Comparison of ENCODE assay signal across 9 cellular contexts in the genomic region with DNA sequence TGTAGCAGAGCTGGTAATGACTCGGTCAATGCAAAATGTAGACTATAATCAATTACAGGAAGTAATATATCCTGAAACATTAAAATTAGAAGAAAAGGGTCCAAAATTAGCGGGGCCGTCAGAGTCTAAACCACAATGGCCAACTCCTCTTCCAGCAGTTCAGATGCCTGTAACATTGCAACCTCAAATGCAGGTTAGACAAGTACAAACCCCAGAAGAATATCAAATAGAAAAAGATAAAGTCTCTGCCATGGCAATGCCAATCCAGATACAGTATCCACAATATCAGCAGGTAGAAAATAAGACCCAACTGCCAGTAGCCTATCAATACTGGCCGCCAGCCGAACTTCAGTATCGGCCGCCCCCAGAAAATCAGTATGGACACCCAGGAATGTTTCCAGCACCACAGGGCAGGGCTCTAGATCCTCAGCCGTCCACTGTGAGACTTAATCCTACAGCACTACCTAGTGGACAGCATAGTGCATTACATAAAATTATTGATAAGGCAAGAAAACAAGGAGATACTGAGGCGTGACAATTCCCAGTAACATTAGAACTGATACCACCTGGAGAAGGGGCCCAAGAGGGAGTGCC.
DNase-seq lines count a peak whose midpoint lies in the region; ATAC-seq and TF ChIP-seq lines count a peak whose summit lies in the region.
"Had no signal": no experiment of that assay in that cellular context is flagged by ENCODE, and none has a peak within 500 bp of the region (broad histone marks: within the 10 kb centered on the region; RNA-seq: fewer than 3 reads in every experiment).

No MANE protein-coding gene starts in this region.

- DNase-seq in Caki2 (ENCODE audit: low read depth) (peak; percentile 53), H7 (peak; percentile 46), NCI-H774 (lab: John Stamatoyannopoulos, UW) (peak; percentile 57), breast epithelium (ENCODE audit: low spot score in 2 of 2) (no peak), lung microvascular endothelial cell (ENCODE audit: low read depth in 2 of 2) (peak; percentile 61 to 69), GOT3 (lab: John Stamatoyannopoulos, UW) (no peak), NCI-H187 treated with DMSO at 0.1 percent for 48 hours (lab: John Stamatoyannopoulos, UW) (no peak)

- H3K4me1 ChIP-seq in breast epithelium, result no peaks in the 10 kb centered on the region

- intact Hi-C loops in breast epithelium (cut with DNase I; ENCODE audit: low total_unique reads), result no loop called here

- H3K27me3 ChIP-seq in H7 (ENCODE audit: control insufficient read depth, insufficient read depth, low read length) (no peaks in the 10 kb centered on the region), breast epithelium (peaks cover 0 to 22% of the 10 kb centered on the region in 2 donors)

- TF ChIP-seq CTCF in breast epithelium (IDR thresholded peaks at IDR 0.05), result peak in 2 of 3 donors; percentile 25 to 45

- no peak overlapping the region for H3K27ac ChIP-seq in breast epithelium
- H3K27ac ChIP-seq: skin epidermis had no signal

- H3K36me3 ChIP-seq in H7 (replicated peaks; ENCODE audit: control insufficient read depth, insufficient read depth, low read length), result no peaks in the 10 kb centered on the region
- no peaks in the 10 kb centered on the region for H3K36me3 ChIP-seq in breast epithelium

- no peak for TF ChIP-seq POLR2A in breast epithelium (IDR thresholded peaks at IDR 0.05)

- in situ Hi-C loops in Caki2 (cut with HindIII; ENCODE audit: low pct_unique_long_range_greater_than_20kb, low sequenced_read_pairs), result no loop called here

- no peaks in the 10 kb centered on the region for H3K9me3 ChIP-seq in breast epithelium

- ATAC-seq in GM18519 (IDR thresholded peaks at IDR 0.05; ENCODE audit: low FRiP score, unreplicated experiment), result no peak

- H3K4me3 ChIP-seq in H7 (ENCODE audit: insufficient read depth, low read depth, low read length) (no peak overlapping the region), breast epithelium (peak overlapping the region in 2 of 3 donors; percentile 10 to 36)
- H3K4me3 ChIP-seq: skin epidermis had no signal

Comparison
In these comparisons a context has a peak if more than half of its experiments do, and no peak if none do; other contexts are left out.
1. DNase-seq: peak in Caki2 (single experiment), H7 (single experiment), NCI-H774 (single experiment) and lung microvascular endothelial cell (2 of 2); none in breast epithelium (0 of 2), GOT3 (single experiment) and NCI-H187 treated with DMSO at 0.1 percent for 48 hours (single experiment).